In the genomic region with DNA sequence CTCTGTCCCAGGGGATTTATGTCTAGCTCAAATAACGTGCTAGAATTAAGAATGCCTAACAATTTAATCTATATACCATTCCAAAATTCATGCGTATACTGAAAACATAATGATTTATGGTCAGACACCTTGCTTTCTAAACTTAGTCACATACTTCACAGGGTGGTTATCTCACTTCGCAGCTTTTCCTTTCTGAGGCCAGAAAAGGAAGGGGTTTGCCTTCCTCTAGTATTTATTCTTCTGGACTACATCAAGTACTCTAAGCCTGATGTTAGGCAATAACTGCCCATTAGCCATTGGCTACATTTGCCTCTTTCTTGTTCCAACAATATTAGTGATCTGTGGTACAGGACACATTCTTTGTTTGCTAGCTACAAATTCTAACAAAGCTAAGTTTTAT, we compare ENCODE assay signal across 24 cellular contexts.
A peak's percentile ranks its signal among the peaks of the same experiment; 100 is the strongest.
DNase-seq lines count a peak whose midpoint lies in the region; ATAC-seq, FAIRE-seq and TF ChIP-seq lines count a peak whose summit lies in the region.
"Had no signal": no experiment of that assay in that cellular context is flagged by ENCODE, and none has a peak within 500 bp of the region (broad histone marks: within the 10 kb centered on the region; RNA-seq: fewer than 3 reads in every experiment).

No MANE protein-coding gene starts in this region.

- no peaks in the 10 kb centered on the region for H3K9me3 Mint-ChIP-seq in activated naive CD8-positive, alpha-beta T cell treated with anti-CD3 and anti-CD28 coated beads, Interleukin-2, amount 50 U/mL, for 24 hours
- H3K9me3 Mint-ChIP-seq: activated B cell treated with CpG ODN at 0.5 μM for 24 hours; T-helper 1 cell treated with Interleukin-12 subunit alpha and Interleukin-12 subunit beta and Interleukin-4 antibody, amounts not matched to agents 30 μg/mL and 1 μg/mL, for 36 hours had no signal

- CTCF ChIA-PET in K562 (lab: Yijun Ruan, JAX; ENCODE audit: low intra/inter-chr PET ratio) = no interaction called here

- no peak overlapping the region for H3K4me2 ChIP-seq in K562 (ENCODE audit: insufficient read depth, low read length)
- H3K4me2 ChIP-seq: A549, BLaER1 had no signal

- H3K27me3 ChIP-seq in K562 (ENCODE audit: control insufficient read depth in 2 of 2, insufficient read depth in 2 of 2, low read length in 2 of 2) (no peaks in the 10 kb centered on the region), left ventricle myocardium inferior (ENCODE audit: low read depth) (no peaks in the 10 kb centered on the region), rectal smooth muscle tissue (ENCODE audit: control insufficient read depth, insufficient read depth, low read length) (no peaks in the 10 kb centered on the region)
- H3K27me3 ChIP-seq: BLaER1 had no signal

- no peaks in the 10 kb centered on the region for H3K36me3 Mint-ChIP-seq in activated naive CD8-positive, alpha-beta T cell treated with anti-CD3 and anti-CD28 coated beads, Interleukin-2, amount 50 U/mL, for 24 hours (ENCODE audit: low read depth)
- H3K36me3 Mint-ChIP-seq: activated naive CD8-positive, alpha-beta T cell treated with anti-CD3 and anti-CD28 coated beads, Interleukin-2, amount 10 ng/mL, durations not matched to agents 7 days and 5 days had no signal

- no peaks in the 10 kb centered on the region for H3K9me1 ChIP-seq in K562 (ENCODE audit: control insufficient read depth, insufficient read depth, low read length)

- H3K27ac Mint-ChIP-seq in activated naive CD8-positive, alpha-beta T cell treated with anti-CD3 and anti-CD28 coated beads, Interleukin-2, amount 50 U/mL, for 24 hours = no peak overlapping the region
- H3K27ac Mint-ChIP-seq: activated B cell treated with CpG ODN at 0.5 μM for 24 hours; activated naive CD8-positive, alpha-beta T cell treated with anti-CD3 and anti-CD28 coated beads, Interleukin-2, amount 10 ng/mL, durations not matched to agents 7 days and 5 days; T-helper 1 cell treated with Interleukin-12 subunit alpha and Interleukin-12 subunit beta and Interleukin-4 antibody, amounts not matched to agents 30 μg/mL and 1 μg/mL, for 36 hours had no signal

- H4K20me1 ChIP-seq in K562 (replicated peaks; ENCODE audit: control insufficient read depth, insufficient read depth, low read length) = no peaks in the 10 kb centered on the region
- H4K20me1 ChIP-seq: BLaER1 had no signal

- no peaks in the 10 kb centered on the region for H3K36me3 ChIP-seq in K562 (ENCODE audit: control insufficient read depth, insufficient read depth, low read length)
- H3K36me3 ChIP-seq in left ventricle myocardium inferior = no peaks in the 10 kb centered on the region
- H3K36me3 ChIP-seq in rectal smooth muscle tissue (ENCODE audit: control insufficient read depth, insufficient read depth, low read length) = no peaks in the 10 kb centered on the region
- H3K36me3 ChIP-seq: BLaER1 had no signal

- ATAC-seq in K562 (peak; percentile 51; the same call in 2 of the 3 replicates), GM18520 (IDR thresholded peaks at IDR 0.05; ENCODE audit: unreplicated experiment) (no peak), SK-N-SH treated with all-trans-retinoic acid at 6 μM for 48 hours (no peak)
- ATAC-seq in activated naive CD8-positive, alpha-beta T cell treated with anti-CD3 and anti-CD28 coated beads, Interleukin-2, amount 50 U/mL, for 24 hours = no peak
- ATAC-seq: A549, left colon had no signal

- TF ChIP-seq RAD21 in K562 (CRISPR knock-in tag; conservative IDR thresholded peaks at IDR 0.05 in 1 of 2, IDR thresholded peaks at IDR 0.05 in 1 of 2) = no peak

- H3K9ac ChIP-seq in K562 (ENCODE audit: insufficient read depth in 1 of 2, low read depth in 2 of 2, low read length in 2 of 2) (no peak overlapping the region), rectal smooth muscle tissue (ENCODE audit: low read length) (no peak overlapping the region)
- H3K9ac ChIP-seq: BLaER1 had no signal

- intact Hi-C loops in K562 (cut with micrococcal nuclease) (no loop called here), left ventricle myocardium inferior (cut with micrococcal nuclease) (no loop called here)

- no peak for TF ChIP-seq EP300 in K562 (IDR thresholded peaks at IDR 0.05; ENCODE audit: low read length)

- no peak for TF ChIP-seq POLR2A in K562 (conservative IDR thresholded peaks at IDR 0.05)

- POLR2A ChIA-PET in K562 (lab: Yijun Ruan, JAX) = no interaction called here

- H3K4me3 ChIP-seq in K562 (no peak overlapping the region), left ventricle myocardium inferior (peak overlapping the region; percentile 19), rectal smooth muscle tissue (ENCODE audit: low read length) (no peak overlapping the region)
- H3K4me3 ChIP-seq: A549, BLaER1 had no signal

- no peaks in the 10 kb centered on the region for H3K79me2 ChIP-seq in K562 (ENCODE audit: control insufficient read depth, insufficient read depth, low read length)

- H3K27me3 Mint-ChIP-seq in activated naive CD8-positive, alpha-beta T cell treated with anti-CD3 and anti-CD28 coated beads, Interleukin-2, amount 50 U/mL, for 24 hours = peaks cover 25% of the 10 kb centered on the region

- 0% methylated on average over 3 of the region's 3 CpGs for WGBS in K562 (ENCODE audit: insufficient coverage, low coverage, missing lambda C conversion rate)

- H3K4me1 Mint-ChIP-seq in activated naive CD8-positive, alpha-beta T cell treated with anti-CD3 and anti-CD28 coated beads, Interleukin-2, amount 50 U/mL, for 24 hours = no peaks in the 10 kb centered on the region
- H3K4me1 Mint-ChIP-seq: activated B cell treated with CpG ODN at 0.5 μM for 24 hours; activated naive CD8-positive, alpha-beta T cell treated with anti-CD3 and anti-CD28 coated beads, Interleukin-2, amount 10 ng/mL, durations not matched to agents 7 days and 5 days had no signal

- H3K4me1 ChIP-seq in K562 (replicated peaks in 1 of 2; ENCODE audit: control insufficient read depth in 2 of 2, insufficient read depth in 2 of 2, low read length in 2 of 2) (no peaks in the 10 kb centered on the region), left ventricle myocardium inferior (peaks cover 83% of the 10 kb centered on the region), rectal smooth muscle tissue (ENCODE audit: control insufficient read depth, insufficient read depth, low read length) (no peaks in the 10 kb centered on the region)
- H3K4me1 ChIP-seq: BLaER1 had no signal

- no peak overlapping the region for H2AFZ ChIP-seq in K562 (ENCODE audit: low read depth, low read length)

- H3K9me3 ChIP-seq in K562 (replicated peaks; ENCODE audit: control insufficient read depth, insufficient read depth, low read depth, low read length) (no peaks in the 10 kb centered on the region), left ventricle myocardium inferior (replicated peaks) (no peaks in the 10 kb centered on the region)
- H3K9me3 ChIP-seq: A549, BLaER1 had no signal

- BruUV-seq in K562 (replicated peaks; lab: Mats Ljungman, UMichigan) = no TSS peak

- FAIRE-seq in K562 (lab: Jason Lieb, UNC) = no peak
- FAIRE-seq: A549, GM12891, small intestine had no signal

- in situ Hi-C loops in K562 (cut with MboI) = no loop called here

- H3K27ac ChIP-seq in K562 (ENCODE audit: extremely low read depth, low read depth, low read length) = no peak overlapping the region; the same call in 2 of the 3 replicates
- H3K27ac ChIP-seq in left ventricle myocardium inferior (replicated peaks) = peak overlapping the region; percentile 89
- peak overlapping the region; percentile 30 for H3K27ac ChIP-seq in rectal smooth muscle tissue (ENCODE audit: low read depth, low read length)
- H3K27ac ChIP-seq: A549, BLaER1 had no signal

- no peak overlapping the region for H3K4me3 Mint-ChIP-seq in activated naive CD8-positive, alpha-beta T cell treated with anti-CD3 and anti-CD28 coated beads, Interleukin-2, amount 50 U/mL, for 24 hours
- H3K4me3 Mint-ChIP-seq: activated B cell treated with CpG ODN at 0.5 μM for 24 hours; activated naive CD8-positive, alpha-beta T cell treated with anti-CD3 and anti-CD28 coated beads, Interleukin-2, amount 10 ng/mL, durations not matched to agents 7 days and 5 days; T-helper 1 cell treated with Interleukin-12 subunit alpha and Interleukin-12 subunit beta and Interleukin-4 antibody, amounts not matched to agents 30 μg/mL and 1 μg/mL, for 36 hours had no signal

- DNase-seq in GDM1 (lab: John Stamatoyannopoulos, UW) (peak; percentile 62), K562 (ENCODE audit: extremely low read depth in 1 of 4, low spot score in 3 of 4) (peak in 3 of 4 experiments; percentile 6 to 36 (median 23)), left ventricle myocardium inferior (no peak), nucleus accumbens (lab: John Stamatoyannopoulos, UW) (no peak)
- DNase-seq in activated naive CD8-positive, alpha-beta T cell treated with anti-CD3 and anti-CD28 coated beads, Interleukin-2, amount 50 U/mL, for 24 hours = no peak
- DNase-seq: activated B cell treated with CpG ODN at 0.5 μM for 24 hours; activated CD8-positive, alpha-beta memory T cell treated with anti-CD3 and anti-CD28 coated beads for 24 hours; activated naive CD8-positive, alpha-beta T cell treated with anti-CD3 and anti-CD28 coated beads, Interleukin-2, amount 10 ng/mL, durations not matched to agents 7 days and 5 days; caudate nucleus; DMS 273 treated with DMSO at 0.1 percent for 48 hours; GF-D8; Kasumi-1; left colon; NCI-H1105 treated with DMSO at 0.1 percent for 48 hours; small intestine; stimulated activated CD4-positive, alpha-beta T cell treated with anti-CD3 and anti-CD28 coated beads, Interleukin-4, amount 100 ng/mL, for 1 hour; substantia nigra had no signal

- TF ChIP-seq CTCF in K562 (IDR thresholded peaks at IDR 0.05 in 2 of 3, conservative IDR thresholded peaks at IDR 0.05 in 1 of 3; ENCODE audit: insufficient read depth in 2 of 3, low read depth in 1 of 3, low read length in 3 of 3) (no peak), left ventricle myocardium inferior (IDR thresholded peaks at IDR 0.05; ENCODE audit: borderline replicate concordance) (no peak)

TF ChIP-seq in K562, 482 proteins besides CTCF, POLR2A, EP300 and RAD21 (continues in another document):
- TF ChIP-seq RBFOX2 (IDR thresholded peaks at IDR 0.05; ENCODE audit: low read depth, low read length) (no peak), ZNF24 (IDR thresholded peaks at IDR 0.05) (no peak), EP400 (IDR thresholded peaks at IDR 0.05) (no peak)

TF ChIP-seq in SK-N-SH treated with all-trans-retinoic acid at 6 μM for 48 hours, 23 proteins besides CTCF, POLR2A, EP300 and RAD21 (continues in another document):
- no peak for TF ChIP-seq ZC3H10 (CRISPR knock-in tag; IDR thresholded peaks at IDR 0.05)
- no peak for TF ChIP-seq ZNF70 (CRISPR knock-in tag; IDR thresholded peaks at IDR 0.05)
- no peak for TF ChIP-seq ZFP30 (CRISPR knock-in tag; IDR thresholded peaks at IDR 0.05)

Comparison
In these comparisons a context has a peak if more than half of its experiments do, and no peak if none do; other contexts are left out.
1. DNase-seq: peak in GDM1 (single experiment) and K562 (3 of 4); none in left ventricle myocardium inferior (single experiment), nucleus accumbens (0 of 56) and activated naive CD8-positive, alpha-beta T cell treated with anti-CD3 and anti-CD28 coated beads, Interleukin-2, amount 50 U/mL, for 24 hours (single experiment).